ENCODE assay signal across 24 cellular contexts in the genomic region with DNA sequence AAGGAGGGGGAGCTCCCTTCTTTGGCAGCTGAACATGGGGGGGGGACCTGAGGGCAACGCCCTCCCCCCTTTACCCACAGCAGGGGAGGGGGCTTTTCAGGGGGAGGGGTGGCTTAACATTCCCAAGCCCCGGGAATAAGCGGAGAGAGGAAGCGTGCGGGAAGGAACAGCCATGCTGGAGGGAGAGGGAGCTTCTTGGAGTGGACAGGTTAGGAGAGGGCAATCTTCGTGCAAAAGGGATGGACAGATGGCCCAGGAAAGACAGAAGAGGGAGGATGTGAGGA. TPM values are rescaled to one million over a fixed set of nuclear protein-coding genes. Genes with fewer than 3 reads are reported as not detected.
DNase-seq lines count a peak whose midpoint lies in the region; ATAC-seq and TF ChIP-seq lines count a peak whose summit lies in the region.
"Had no signal": no experiment of that assay in that cellular context is flagged by ENCODE, and none has a peak within 500 bp of the region (broad histone marks: within the 10 kb centered on the region; RNA-seq: fewer than 3 reads in every experiment).

No MANE protein-coding gene starts in this region.

- H3K9me3 ChIP-seq in cardiac muscle cell (ENCODE audit: low read depth) (no peaks in the 10 kb centered on the region), right cardiac atrium (ENCODE audit: control insufficient read depth, low read length) (peaks cover under 1% of the 10 kb centered on the region), iPS-20b (ENCODE audit: insufficient read depth, low read depth, low read length) (peaks cover 44% of the 10 kb centered on the region), gastroesophageal sphincter (peaks cover 0 to 19% (median 0%) of the 10 kb centered on the region in 3 donors)

- no peak for TF ChIP-seq POLR2A in gastroesophageal sphincter (IDR thresholded peaks at IDR 0.05)

- peak overlapping the region in 3 of 5 experiments; percentile 4 to 91 (median 87) for H3K27ac Mint-ChIP-seq in brain
- no peak overlapping the region for H3K27ac Mint-ChIP-seq in type B pancreatic cell
- H3K27ac Mint-ChIP-seq: activated B cell treated with CpG ODN at 0.5 μM for 24 hours; activated T-helper 2 cell treated with anti-CD3 and anti-CD28 coated beads, Interferon-gamma antibody, Interleukin-2, Interleukin-4, amounts not matched to agents 10 μg/mL and 5 μg/mL and 100 μg/mL, durations not matched to agents 14 hours and 24 hours and 36 hours; CD14-positive monocyte; stimulated activated naive B cell treated with anti-CD40 and anti-IgM and Interleukin-4, amounts not matched to agents 10 μg/mL and 1 μg/mL and 100 μg/mL, for 72 hours had no signal

- H3K27me3 Mint-ChIP-seq in brain (peaks cover 9% of the 10 kb centered on the region), type B pancreatic cell (peaks cover 82% of the 10 kb centered on the region)

- no peak for ATAC-seq in right cardiac atrium
- no peak for ATAC-seq in GM19455 (IDR thresholded peaks at IDR 0.05; ENCODE audit: unreplicated experiment)
- ATAC-seq in gastroesophageal sphincter: no peak
- ATAC-seq: foreskin keratinocyte; stimulated activated naive B cell treated with anti-CD40 and anti-IgM and Interleukin-4, amounts not matched to agents 10 μg/mL and 1 μg/mL and 100 μg/mL, for 72 hours had no signal

- no peak for DNase-seq in cardiac muscle cell (ENCODE audit: low read depth in 1 of 2, low spot score in 1 of 2)
- no peak for DNase-seq in right cardiac atrium
- no peak for DNase-seq in type B pancreatic cell (ENCODE audit: extremely low spot score, unreplicated experiment)
- no peak for DNase-seq in AG20443 (ENCODE audit: low spot score)
- DNase-seq: activated B cell treated with CpG ODN at 0.5 μM for 24 hours; foreskin keratinocyte; HCEC 1CT; hippocampal formation; kidney glomerular epithelial cell; NCI-H1048; NCI-H187 treated with DMSO at 0.1 percent for 48 hours; occipital lobe; stimulated activated CD4-positive, alpha-beta T cell treated with anti-CD3 and anti-CD28 coated beads, Interleukin-4, amount 100 ng/mL, for 1 hour; stimulated activated naive B cell treated with anti-CD40 and anti-IgM and Interleukin-4, amounts not matched to agents 10 μg/mL and 1 μg/mL and 100 μg/mL, for 72 hours; T1000 had no signal

- H3K4me3 ChIP-seq in cardiac muscle cell (peak overlapping the region; percentile 55), right cardiac atrium (ENCODE audit: low read length) (no peak overlapping the region), iPS-20b (ENCODE audit: low read length) (peak overlapping the region; percentile 49; the same call in 1 of the 2 replicates), gastroesophageal sphincter (no peak overlapping the region)
- H3K4me3 ChIP-seq: lung, thoracic aorta had no signal

- H3K4me1 ChIP-seq in cardiac muscle cell (ENCODE audit: low read depth) (peaks cover 8% of the 10 kb centered on the region), right cardiac atrium (ENCODE audit: control insufficient read depth, insufficient read depth, low read length) (no peaks in the 10 kb centered on the region), iPS-20b (ENCODE audit: insufficient read depth, low read length) (no peaks in the 10 kb centered on the region), gastroesophageal sphincter (peaks cover 0 to 20% (median 3%) of the 10 kb centered on the region in 3 donors)
- H3K4me1 ChIP-seq: foreskin keratinocyte had no signal

- H3K36me3 ChIP-seq in cardiac muscle cell: no peaks in the 10 kb centered on the region
- H3K36me3 ChIP-seq in iPS-20b (ENCODE audit: insufficient read depth, low read depth, low read length): no peaks in the 10 kb centered on the region
- no peaks in the 10 kb centered on the region for H3K36me3 ChIP-seq in gastroesophageal sphincter
- H3K36me3 ChIP-seq: thoracic aorta had no signal

- H3K9me3 Mint-ChIP-seq in brain (peaks cover 0 to 89% (median 2%) of the 10 kb centered on the region in 5 experiments), type B pancreatic cell (peaks cover under 1% of the 10 kb centered on the region)

- no peaks in the 10 kb centered on the region for H3K36me3 Mint-ChIP-seq in brain
- H3K36me3 Mint-ChIP-seq in type B pancreatic cell: no peaks in the 10 kb centered on the region

- no peak overlapping the region for H3K27ac ChIP-seq in cardiac muscle cell
- H3K27ac ChIP-seq in right cardiac atrium (ENCODE audit: low read length): no peak overlapping the region
- no peak overlapping the region for H3K27ac ChIP-seq in iPS-20b (ENCODE audit: low read length)
- no peak overlapping the region for H3K27ac ChIP-seq in gastroesophageal sphincter
- H3K27ac ChIP-seq: foreskin keratinocyte, RWPE1, thoracic aorta had no signal

- whole genome bisulfite sequencing in right cardiac atrium: 25% methylated on average over 6 of the region's 6 CpGs
- WGBS in gastroesophageal sphincter (ENCODE audit: low coverage in 1 of 2), 2 donors: 9% methylated on average over 5 of the region's 6 CpGs; no CpG with 5 or more reads in 1 of the 2 donors

- no peaks in the 10 kb centered on the region for H3K27me3 ChIP-seq in cardiac muscle cell
- H3K27me3 ChIP-seq in right cardiac atrium (ENCODE audit: control insufficient read depth, insufficient read depth): no peaks in the 10 kb centered on the region
- no peaks in the 10 kb centered on the region; the same call in 1 of the 2 replicates for H3K27me3 ChIP-seq in iPS-20b (ENCODE audit: insufficient read depth, low read length)
- peaks cover 96% of the 10 kb centered on the region for H3K27me3 ChIP-seq in gastroesophageal sphincter

- H3K4me3 Mint-ChIP-seq in brain: peak overlapping the region in 3 of 5 experiments; percentile 75 to 80 (median 77)
- peak overlapping the region; percentile 75 for H3K4me3 Mint-ChIP-seq in type B pancreatic cell
- H3K4me3 Mint-ChIP-seq: activated B cell treated with CpG ODN at 0.5 μM for 24 hours had no signal

- intact Hi-C loops in right cardiac atrium (cut with DNase I): no loop called here

- no peak overlapping the region for H3K9ac ChIP-seq in iPS-20b (ENCODE audit: low read depth, low read length)

- TF ChIP-seq CTCF in cardiac muscle cell (IDR thresholded peaks at IDR 0.05; ENCODE audit: low read depth, low read length) (no peak), brain (conservative IDR thresholded peaks at IDR 0.05) (no peak), type B pancreatic cell (conservative IDR thresholded peaks at IDR 0.05) (no peak), gastroesophageal sphincter (IDR thresholded peaks at IDR 0.05) (no peak)

- peaks cover 52% of the 10 kb centered on the region for H3K4me1 Mint-ChIP-seq in brain
- H3K4me1 Mint-ChIP-seq in type B pancreatic cell (ENCODE audit: unreplicated experiment): peaks cover 9% of the 10 kb centered on the region

- no peak for TF ChIP-seq EP300 in gastroesophageal sphincter (IDR thresholded peaks at IDR 0.05)

RNA-seq across cellular contexts. Expression of a gene that starts 10.8 kb away (rescaled TPM):
- total RNA-seq in cardiac muscle cell (23.5 and 36.8 TPM in 2 replicates), right cardiac atrium (1 to 10 TPM in 2 of 4 donors, not detected in 2; 1.5 TPM), type B pancreatic cell (ENCODE audit: low replicate concordance) (1.8 and 3.7 TPM in 2 replicates), gastroesophageal sphincter (not detected)
- polyA plus RNA-seq in cardiac muscle cell (42.2 and 67.4 TPM in 2 replicates), right cardiac atrium (0.52 TPM), brain (ENCODE audit: insufficient read depth, low read depth, low replicate concordance) (not detected)
- total RNA-seq: activated B cell treated with CpG ODN at 0.5 μM for 24 hours; activated T-helper 2 cell treated with anti-CD3 and anti-CD28 coated beads, Interferon-gamma antibody, Interleukin-2, Interleukin-4, amounts not matched to agents 10 μg/mL and 5 μg/mL and 100 μg/mL, durations not matched to agents 14 hours and 24 hours and 36 hours; foreskin keratinocyte; thoracic aorta had no signal
- polyA plus RNA-seq: CD14-positive monocyte had no signal

RNA-seq across cellular contexts. Expression of a gene that starts 20.3 kb away (rescaled TPM):
- 1.9 and 4.7 TPM in 2 replicates for total RNA-seq in cardiac muscle cell
- 2.1 and 4.3 TPM in 2 replicates for polyA plus RNA-seq in cardiac muscle cell
- total RNA-seq in right cardiac atrium: 1 to 10 TPM in 1 of 4 donors, under 1 TPM in 3; 0.43 to 1.0 (median 0.67) TPM
- 0.25 TPM for polyA plus RNA-seq in right cardiac atrium
- polyA plus RNA-seq in brain (ENCODE audit: insufficient read depth, low read depth, low replicate concordance): 9.4 TPM
- total RNA-seq in type B pancreatic cell (ENCODE audit: low replicate concordance): 0.68 TPM in 1 of 2 replicates, not detected in the other
- under 1 TPM in 1 of 4 donors, not detected in 3; 0.42 TPM for total RNA-seq in gastroesophageal sphincter
- total RNA-seq: activated T-helper 2 cell treated with anti-CD3 and anti-CD28 coated beads, Interferon-gamma antibody, Interleukin-2, Interleukin-4, amounts not matched to agents 10 μg/mL and 5 μg/mL and 100 μg/mL, durations not matched to agents 14 hours and 24 hours and 36 hours; foreskin keratinocyte; thoracic aorta had no signal
- polyA plus RNA-seq: CD14-positive monocyte, foreskin keratinocyte had no signal

RNA-seq across cellular contexts. Expression of a gene that starts 59.6 kb away (rescaled TPM):
- total RNA-seq in cardiac muscle cell: 2.9 and 8.7 TPM in 2 replicates
- 0.71 and 2.0 TPM in 2 replicates for polyA plus RNA-seq in cardiac muscle cell
- total RNA-seq in right cardiac atrium: 1 to 10 TPM in 1 of 4 donors, under 1 TPM in 3; 0.09 to 1.2 (median 0.44) TPM
- 1.9 TPM for polyA plus RNA-seq in right cardiac atrium
- 15.5 TPM for polyA plus RNA-seq in brain (ENCODE audit: insufficient read depth, low read depth, low replicate concordance)
- 0.38 and 7.8 TPM in 2 replicates for total RNA-seq in type B pancreatic cell (ENCODE audit: low replicate concordance)
- under 1 TPM in 3 of 4 donors, not detected in 1; 0.15 to 0.40 (median 0.31) TPM for total RNA-seq in gastroesophageal sphincter
- total RNA-seq: activated B cell treated with CpG ODN at 0.5 μM for 24 hours; activated T-helper 2 cell treated with anti-CD3 and anti-CD28 coated beads, Interferon-gamma antibody, Interleukin-2, Interleukin-4, amounts not matched to agents 10 μg/mL and 5 μg/mL and 100 μg/mL, durations not matched to agents 14 hours and 24 hours and 36 hours had no signal
- polyA plus RNA-seq: CD14-positive monocyte had no signal

Comparison
In these comparisons a context has a peak if more than half of its experiments do, and no peak if none do; other contexts are left out.
1. H3K4me3 ChIP-seq: peak in cardiac muscle cell (single experiment) and iPS-20b (single experiment); none in right cardiac atrium (single experiment) and gastroesophageal sphincter (0 of 2).